Comparison of ENCODE assay signal across 15 cellular contexts in genomic region chr17:725746-726145, GRCh38. TPM values are rescaled to one million over a fixed set of nuclear protein-coding genes. Genes with fewer than 3 reads are reported as not detected.
A peak's percentile ranks its signal among the peaks of the same experiment; 100 is the strongest.
DNase-seq lines count a peak whose midpoint lies in the region; ATAC-seq and TF ChIP-seq lines count a peak whose summit lies in the region.
"Had no signal": no experiment of that assay in that cellular context is flagged by ENCODE, and none has a peak within 500 bp of the region (broad histone marks: within the 10 kb centered on the region; RNA-seq: fewer than 3 reads in every experiment).

No MANE protein-coding gene starts in this region.

- ATAC-seq in esophagus mucosa (peak; percentile 64), mucosa of descending colon (peak; percentile 39), GM19351 (IDR thresholded peaks at IDR 0.05; ENCODE audit: unreplicated experiment) (no peak)
- ATAC-seq: activated T-helper 17 cell treated with anti-CD3 and anti-CD28 coated beads, Interleukin-2, amount 50 U/mL, for 72 hours; GM12878; Right ventricle myocardium inferior had no signal

- H3K4me1 ChIP-seq in HUES48 (ENCODE audit: control insufficient read depth, insufficient read depth, low read length): peaks cover 13% of the 10 kb centered on the region
- no peaks in the 10 kb centered on the region for H3K4me1 ChIP-seq in mucosa of descending colon (ENCODE audit: low read depth)
- no peaks in the 10 kb centered on the region for H3K4me1 ChIP-seq in tibial nerve
- H3K4me1 ChIP-seq: right atrium auricular region had no signal

- 80 to 83% methylated on average over 12 of the region's 12 CpGs for WGBS in tibial nerve, 2 donors

- H3K27me3 ChIP-seq in HUES48 (ENCODE audit: control insufficient read depth, insufficient read depth, low read length) (no peaks in the 10 kb centered on the region), tibial nerve (no peaks in the 10 kb centered on the region)
- H3K27me3 ChIP-seq: brain microvascular endothelial cell, right atrium auricular region had no signal

- intact Hi-C loops in mucosa of descending colon (cut with DNase I, micrococcal nuclease): no loop called here

- no peaks in the 10 kb centered on the region for H3K9me3 ChIP-seq in HUES48 (ENCODE audit: control insufficient read depth, insufficient read depth, low read length)
- H3K9me3 ChIP-seq in mucosa of descending colon: no peaks in the 10 kb centered on the region
- H3K9me3 ChIP-seq in tibial nerve: no peaks in the 10 kb centered on the region
- H3K9me3 ChIP-seq: right atrium auricular region had no signal

- no peak overlapping the region for H3K9ac ChIP-seq in HUES48 (ENCODE audit: low read depth, low read length)

- H3K27ac ChIP-seq in HUES48 (ENCODE audit: low read depth, low read length): peak overlapping the region; percentile 78
- H3K27ac ChIP-seq in tibial nerve: no peak overlapping the region
- H3K27ac ChIP-seq: brain microvascular endothelial cell, coronary artery, right atrium auricular region had no signal

- no peak for TF ChIP-seq POLR2A in tibial nerve (IDR thresholded peaks at IDR 0.05)

- H3K36me3 ChIP-seq in HUES48 (ENCODE audit: control insufficient read depth, insufficient read depth, low read length): no peaks in the 10 kb centered on the region
- H3K36me3 ChIP-seq in mucosa of descending colon (ENCODE audit: low read depth): no peaks in the 10 kb centered on the region
- no peaks in the 10 kb centered on the region for H3K36me3 ChIP-seq in tibial nerve
- H3K36me3 ChIP-seq: brain microvascular endothelial cell, right atrium auricular region had no signal

- DNase-seq in mucosa of descending colon (no peak), tibial nerve (ENCODE audit: low spot score in 2 of 2) (no peak)
- no peak for DNase-seq in activated CD8-positive, alpha-beta memory T cell treated with anti-CD3 and anti-CD28 coated beads, Interleukin-2, amount 50 U/mL, for 48 hours
- DNase-seq: brain microvascular endothelial cell, foreskin melanocyte, NCI-H526 treated with DMSO at 0.1 percent for 48 hours, SW 1271 had no signal

- 0 out of 2 replicates have a peak overlapping the region, but pooled peaks have one; percentile 35 for H3K4me3 ChIP-seq in HUES48 (ENCODE audit: low read depth, low read length)
- H3K4me3 ChIP-seq in mucosa of descending colon: no peak overlapping the region
- H3K4me3 ChIP-seq in tibial nerve: no peak overlapping the region
- H3K4me3 ChIP-seq: coronary artery, GM12878, right atrium auricular region had no signal

- TF ChIP-seq EP300 in tibial nerve (IDR thresholded peaks at IDR 0.05): no peak

- no peak for TF ChIP-seq CTCF in mucosa of descending colon (IDR thresholded peaks at IDR 0.05)
- no peak for TF ChIP-seq CTCF in tibial nerve (IDR thresholded peaks at IDR 0.05)

RNA-seq across cellular contexts. Expression of gene TLCD3A, which starts 6.7 kb away (rescaled TPM):
- total RNA-seq in esophagus mucosa: 29.6 TPM
- total RNA-seq in mucosa of descending colon: 10 to 100 TPM in 1 of 3 donors, 1 to 10 TPM in 2; 4.9 to 14.8 (median 6.0) TPM
- 1 to 10 TPM; 3.9 to 6.3 (median 5.8) TPM for total RNA-seq in tibial nerve

RNA-seq across cellular contexts. Expression of gene VPS53, which starts 11.1 kb away (rescaled TPM):
- 58.3 TPM for total RNA-seq in esophagus mucosa
- total RNA-seq in mucosa of descending colon: 10 to 100 TPM; 66.8 to 76.8 (median 71.7) TPM
- total RNA-seq in tibial nerve: 10 to 100 TPM; 24.1 to 47.0 (median 32.8) TPM

RNA-seq across cellular contexts. Expression of gene GEMIN4, which starts 26.3 kb away (rescaled TPM):
- total RNA-seq in esophagus mucosa: 20.1 TPM
- 10 to 100 TPM; 15.5 to 20.3 (median 16.4) TPM for total RNA-seq in mucosa of descending colon
- 10 to 100 TPM in 3 of 4 donors, 1 to 10 TPM in 1; 9.9 to 29.0 (median 15.9) TPM for total RNA-seq in tibial nerve

RNA-seq across cellular contexts. Expression of gene GLOD4, which starts 56.3 kb away (rescaled TPM):
- total RNA-seq in esophagus mucosa: 48.8 TPM
- total RNA-seq in mucosa of descending colon: 10 to 100 TPM; 64.3 to 97.6 (median 88.5) TPM
- total RNA-seq in tibial nerve: 10 to 100 TPM; 28.6 to 53.7 (median 37.0) TPM

RNA-seq across cellular contexts. Expression of gene MRM3, which starts 56.4 kb away (rescaled TPM):
- 12.6 TPM for total RNA-seq in esophagus mucosa
- total RNA-seq in mucosa of descending colon: 10 to 100 TPM; 12.2 to 14.8 (median 12.4) TPM
- 10 to 100 TPM; 18.6 to 29.1 (median 24.8) TPM for total RNA-seq in tibial nerve
